ENCODE assay signal across 12 cellular contexts in genomic region chr6:30880563-30881252, GRCh38. TPM values are rescaled to one million over a fixed set of nuclear protein-coding genes. Genes with fewer than 3 reads are reported as not detected.
DNase-seq lines count a peak whose midpoint lies in the region; ATAC-seq, FAIRE-seq and TF ChIP-seq lines count a peak whose summit lies in the region.
"Had no signal": no experiment of that assay in that cellular context is flagged by ENCODE, and none has a peak within 500 bp of the region (broad histone marks: within the 10 kb centered on the region; RNA-seq: fewer than 3 reads in every experiment).

No MANE protein-coding gene starts in this region.

- no peaks in the 10 kb centered on the region for H3K27me3 ChIP-seq in astrocyte (ENCODE audit: insufficient read depth, low read length)
- no peaks in the 10 kb centered on the region for H3K27me3 ChIP-seq in tibial nerve
- H3K27me3 ChIP-seq: esophagus muscularis mucosa had no signal

- DNase-seq in activated CD4-positive, CD25-positive, alpha-beta regulatory T cell treated with anti-CD3 and anti-CD28 coated beads, Interleukin-2, amount 50 U/mL, for 72 hours = peak; percentile 15
- no peak for DNase-seq in astrocyte (ENCODE audit: low read depth)
- DNase-seq in tibial nerve (ENCODE audit: low spot score in 2 of 2) = no peak
- DNase-seq in stimulated activated CD4-positive, alpha-beta T cell treated with anti-CD3 and anti-CD28 coated beads, Interleukin-4, amount 100 ng/mL, for 1 hour = no peak
- DNase-seq in dedifferentiated amniotic fluid mesenchymal stem cell (ENCODE audit: extremely low spot score) = no peak
- DNase-seq: ACHN; activated CD4-positive, alpha-beta T cell treated with anti-CD3 and anti-CD28 coated beads for 36 hours had no signal

- peaks cover 9% of the 10 kb centered on the region for H3K79me2 ChIP-seq in astrocyte (ENCODE audit: insufficient read depth, low read length)

- no peak for TF ChIP-seq CTCF in astrocyte (IDR thresholded peaks at IDR 0.05; ENCODE audit: insufficient read depth, low read depth, low read length)
- TF ChIP-seq CTCF in tibial nerve (IDR thresholded peaks at IDR 0.05) = no peak

- H3K4me3 ChIP-seq in astrocyte (ENCODE audit: insufficient read depth, low read depth, low read length) (no peak overlapping the region), mesodermal cell (ENCODE audit: extremely low read depth, insufficient read depth, low read length, poor library complexity, severe bottlenecking) (peak overlapping the region; percentile 29), tibial nerve (no peak overlapping the region)
- H3K4me3 ChIP-seq: esophagus muscularis mucosa had no signal

- peak overlapping the region; percentile 80 for H3K4me3 Mint-ChIP-seq in astrocyte (ENCODE audit: unreplicated experiment)
- H3K4me3 Mint-ChIP-seq: activated CD4-positive, alpha-beta T cell treated with anti-CD3 and anti-CD28 coated beads for 36 hours had no signal

- FAIRE-seq in astrocyte (lab: Jason Lieb, UNC) = no peak

- peak overlapping the region; percentile 39 for H2AFZ ChIP-seq in astrocyte (ENCODE audit: low read depth, low read length)

- peak overlapping the region; percentile 18 for H3K27ac Mint-ChIP-seq in astrocyte (ENCODE audit: unreplicated experiment)
- H3K27ac Mint-ChIP-seq: activated CD4-positive, alpha-beta T cell treated with anti-CD3 and anti-CD28 coated beads for 36 hours had no signal

- H4K20me1 ChIP-seq in astrocyte (ENCODE audit: insufficient read depth, low read length) = no peaks in the 10 kb centered on the region

- 14% methylated on average over 11 to 15 of the region's 16 CpGs for WGBS in mesodermal cell (ENCODE audit: insufficient coverage in 2 of 2), 2 experiments
- WGBS in tibial nerve, 2 donors = 42 to 66% methylated on average over 16 of the region's 16 CpGs

- no peak overlapping the region for H3K9ac ChIP-seq in astrocyte (ENCODE audit: low read length)

- TF ChIP-seq POLR2A in tibial nerve (IDR thresholded peaks at IDR 0.05) = no peak

- no peak for ATAC-seq in activated CD4-positive, CD25-positive, alpha-beta regulatory T cell treated with anti-CD3 and anti-CD28 coated beads, Interleukin-2, amount 50 U/mL, for 24 hours
- ATAC-seq in HG02678 (IDR thresholded peaks at IDR 0.05; ENCODE audit: unreplicated experiment) = no peak
- ATAC-seq: activated CD4-positive, alpha-beta T cell treated with anti-CD3 and anti-CD28 coated beads for 36 hours had no signal

- H3K9me3 Mint-ChIP-seq in astrocyte (ENCODE audit: unreplicated experiment) = peaks cover 3% of the 10 kb centered on the region

- H3K27ac ChIP-seq in astrocyte (ENCODE audit: low read depth, low read length) (no peak overlapping the region), mesodermal cell (ENCODE audit: low read depth, low read length, severe bottlenecking) (peak overlapping the region; percentile 91), tibial nerve (peak overlapping the region in 3 of 4 donors; percentile 32 to 98 (median 91))

- H3K4me1 ChIP-seq in astrocyte (ENCODE audit: insufficient read depth, low read length) = peaks cover 39% of the 10 kb centered on the region
- H3K4me1 ChIP-seq in mesodermal cell (ENCODE audit: control insufficient read depth, insufficient read depth, low read length, poor library complexity, severe bottlenecking) = peaks cover 54% of the 10 kb centered on the region
- H3K4me1 ChIP-seq in tibial nerve = peaks cover 0 to 60% (median 34%) of the 10 kb centered on the region in 4 donors

- H3K9me3 ChIP-seq in astrocyte (ENCODE audit: insufficient read depth, low read depth, low read length) (no peaks in the 10 kb centered on the region), mesodermal cell (ENCODE audit: control insufficient read depth, low read length) (no peaks in the 10 kb centered on the region), tibial nerve (no peaks in the 10 kb centered on the region)
- H3K9me3 ChIP-seq: esophagus muscularis mucosa had no signal

- no peaks in the 10 kb centered on the region for H3K27me3 Mint-ChIP-seq in astrocyte (ENCODE audit: low read depth, unreplicated experiment)
- H3K27me3 Mint-ChIP-seq: activated CD4-positive, alpha-beta T cell treated with anti-CD3 and anti-CD28 coated beads for 36 hours had no signal

- TF ChIP-seq EP300 in tibial nerve (IDR thresholded peaks at IDR 0.05) = no peak

- peaks cover 4% of the 10 kb centered on the region for H3K36me3 Mint-ChIP-seq in astrocyte (ENCODE audit: low read depth, unreplicated experiment)

- peak overlapping the region; percentile 42 for H3K4me2 ChIP-seq in astrocyte (ENCODE audit: low read length)

- H3K4me1 Mint-ChIP-seq in astrocyte (ENCODE audit: low read depth, unreplicated experiment) = peaks cover 44% of the 10 kb centered on the region

- H3K36me3 ChIP-seq in astrocyte (ENCODE audit: insufficient read depth, low read length) = no peaks in the 10 kb centered on the region
- no peaks in the 10 kb centered on the region for H3K36me3 ChIP-seq in mesodermal cell (ENCODE audit: control insufficient read depth, insufficient read depth, low read length)
- H3K36me3 ChIP-seq in tibial nerve = no peaks in the 10 kb centered on the region
- H3K36me3 ChIP-seq: esophagus muscularis mucosa had no signal

RNA-seq across cellular contexts. Expression of gene DDR1, which starts 3.6 kb away (rescaled TPM):
- total RNA-seq in astrocyte (144 and 156 TPM in 2 replicates), tibial nerve (10 to 100 TPM; 36.7 to 60.1 (median 39.8) TPM)
- 89.1 TPM for polyA plus RNA-seq in mesodermal cell (2013, experiment 1 of 2)
- polyA plus RNA-seq in mesodermal cell (2013, experiment 2 of 2) = 68.7 TPM

RNA-seq across cellular contexts. Expression of gene GTF2H4, which starts 27.3 kb away (rescaled TPM):
- total RNA-seq in astrocyte (34.3 and 41.3 TPM in 2 replicates), tibial nerve (10 to 100 TPM in 2 of 4 donors, 1 to 10 TPM in 2; 2.2 to 25.2 (median 10.1) TPM)
- 45.8 TPM for polyA plus RNA-seq in mesodermal cell (2013, experiment 1 of 2)
- 34.3 TPM for polyA plus RNA-seq in mesodermal cell (2013, experiment 2 of 2)

RNA-seq across cellular contexts. Expression of gene VARS2, which starts 33.3 kb away (rescaled TPM):
- total RNA-seq in astrocyte = 19.8 and 21.6 TPM in 2 replicates
- polyA plus RNA-seq in mesodermal cell (2013, experiment 1 of 2) = 27.9 TPM
- 22.3 TPM for polyA plus RNA-seq in mesodermal cell (2013, experiment 2 of 2)
- 10 to 100 TPM; 22.6 to 26.2 (median 24.7) TPM for total RNA-seq in tibial nerve

RNA-seq across cellular contexts. Expression of gene SFTA2, which starts 51.3 kb away (rescaled TPM):
- total RNA-seq in astrocyte (not detected in 2 replicates), tibial nerve (not detected)
- not detected for polyA plus RNA-seq in mesodermal cell (2013, experiment 1 of 2)
- polyA plus RNA-seq in mesodermal cell (2013, experiment 2 of 2) = not detected
- total RNA-seq: activated CD4-positive, alpha-beta T cell treated with anti-CD3 and anti-CD28 coated beads for 36 hours; urinary bladder had no signal
- polyA plus RNA-seq: urinary bladder had no signal
